25 cellular contexts compared by ENCODE assay signal in the genomic region with DNA sequence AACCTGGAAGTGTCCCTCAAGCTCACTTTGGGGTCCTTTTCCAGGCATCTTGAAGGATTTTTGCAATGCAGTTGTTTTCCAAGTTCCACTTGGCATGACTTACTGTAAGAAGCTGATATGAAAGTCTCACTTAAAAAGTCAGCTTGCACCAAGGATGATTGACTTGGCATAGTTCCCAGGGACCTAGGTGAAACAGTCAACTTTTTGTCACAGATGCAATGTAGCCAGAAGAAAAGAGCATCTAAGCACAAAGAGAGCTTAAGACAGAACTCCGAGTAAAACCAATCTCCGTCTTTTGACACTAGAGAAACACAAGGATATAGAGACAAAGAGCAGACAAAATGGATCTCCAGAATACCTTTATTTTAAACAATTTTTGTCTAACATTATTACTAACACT.
"Had no signal": no experiment of that assay in that cellular context is flagged by ENCODE, and none has a peak within 500 bp of the region (broad histone marks: within the 10 kb centered on the region; RNA-seq: fewer than 3 reads in every experiment).

No MANE protein-coding gene starts in this region.

- H3K4me3 Mint-ChIP-seq: activated CD4-positive, alpha-beta T cell treated with anti-CD3 and anti-CD28 coated beads, Interleukin-2, amount 10 ng/mL, durations not matched to agents 7 days and 5 days; activated CD8-positive, alpha-beta memory T cell treated with anti-CD3 and anti-CD28 coated beads, Interleukin-2, amount 10 ng/mL, durations not matched to agents 7 days and 5 days; activated CD8-positive, alpha-beta T cell treated with anti-CD3 and anti-CD28 coated beads for 36 hours; activated naive CD8-positive, alpha-beta T cell; activated T-helper 1 cell treated with anti-CD3 and anti-CD28 coated beads, Interleukin-12 subunit alpha, Interleukin-12 subunit beta, Interleukin-2, Interleukin-4 antibody, amounts not matched to agents 30 ng/mL and 10 ng/mL and 1 ng/mL, durations not matched to agents 14 hours and 24 hours and 36 hours; central memory CD8-positive, alpha-beta T cell; effector memory CD8-positive, alpha-beta T cell; naive thymus-derived CD4-positive, alpha-beta T cell; T-helper 2 cell treated with Interferon-gamma antibody and Interleukin-4, amounts not matched to agents 5 μg/mL and 100 μg/mL, for 36 hours had no signal

- DNase-seq: activated CD4-positive, alpha-beta T cell treated with anti-CD3 and anti-CD28 coated beads, Interleukin-2, amount 10 ng/mL, durations not matched to agents 7 days and 5 days; activated CD4-positive, CD25-positive, alpha-beta regulatory T cell treated with anti-CD3 and anti-CD28 coated beads, Interleukin-2, amount 50 U/mL, for 72 hours; activated CD8-positive, alpha-beta memory T cell treated with anti-CD3 and anti-CD28 coated beads, Interleukin-2, amount 10 ng/mL, durations not matched to agents 7 days and 5 days; activated CD8-positive, alpha-beta T cell treated with anti-CD3 and anti-CD28 coated beads for 36 hours; activated gamma-delta T cell treated with Interleukin-2 at 50 U/mL for 16 hours; activated T-cell treated with anti-CD3 and anti-CD28 coated beads for 4 hours; amniotic stem cell; colonic mucosa; dorsolateral prefrontal cortex; effector memory CD8-positive, alpha-beta T cell; foreskin melanocyte; left ventricle myocardium inferior; naive thymus-derived CD4-positive, alpha-beta T cell; ovary; stimulated activated CD4-positive, alpha-beta T cell treated with anti-CD3 and anti-CD28 coated beads, Interleukin-4, amount 100 ng/mL, for 1 hour; stimulated activated naive CD4-positive, alpha-beta T cell; upper lobe of right lung; WERI-Rb-1 had no signal

- H3K4me3 ChIP-seq: breast epithelium, colonic mucosa, dorsolateral prefrontal cortex, left ventricle myocardium inferior, ovary, prostate gland, thoracic aorta, upper lobe of right lung had no signal

- H3K27ac Mint-ChIP-seq: activated CD4-positive, alpha-beta T cell treated with anti-CD3 and anti-CD28 coated beads, Interleukin-2, amount 10 ng/mL, durations not matched to agents 7 days and 5 days; activated CD8-positive, alpha-beta memory T cell treated with anti-CD3 and anti-CD28 coated beads, Interleukin-2, amount 10 ng/mL, durations not matched to agents 7 days and 5 days; activated CD8-positive, alpha-beta T cell treated with anti-CD3 and anti-CD28 coated beads for 36 hours; activated naive CD8-positive, alpha-beta T cell; activated T-helper 1 cell treated with anti-CD3 and anti-CD28 coated beads, Interleukin-12 subunit alpha, Interleukin-12 subunit beta, Interleukin-2, Interleukin-4 antibody, amounts not matched to agents 30 ng/mL and 10 ng/mL and 1 ng/mL, durations not matched to agents 14 hours and 24 hours and 36 hours; effector memory CD8-positive, alpha-beta T cell; naive thymus-derived CD4-positive, alpha-beta T cell; T-helper 2 cell treated with Interferon-gamma antibody and Interleukin-4, amounts not matched to agents 5 μg/mL and 100 μg/mL, for 36 hours had no signal

- H3K9me3 Mint-ChIP-seq: activated CD8-positive, alpha-beta T cell treated with anti-CD3 and anti-CD28 coated beads for 36 hours; central memory CD8-positive, alpha-beta T cell had no signal
